Comparison of ENCODE assay signal across 30 cellular contexts in the genomic region with DNA sequence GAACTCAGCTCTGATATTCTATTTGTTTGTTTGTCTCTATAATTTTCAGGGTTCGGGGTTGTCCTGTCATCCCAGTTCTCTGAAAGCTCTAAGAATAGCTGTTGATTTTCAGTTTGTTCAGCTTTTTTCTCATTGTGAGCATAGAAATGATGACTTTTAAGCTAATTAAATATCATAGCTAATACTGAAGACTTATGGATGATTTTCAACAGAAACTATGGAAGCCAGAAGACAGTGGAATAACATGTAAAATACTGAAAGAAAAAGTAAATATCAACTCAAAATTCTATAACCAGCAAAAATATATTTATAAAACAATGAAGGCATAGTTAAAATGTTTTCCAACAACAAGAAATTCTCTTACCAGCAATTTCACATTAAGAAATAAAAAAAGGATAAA.
DNase-seq lines count a peak whose midpoint lies in the region; ATAC-seq and TF ChIP-seq lines count a peak whose summit lies in the region.
"Had no signal": no experiment of that assay in that cellular context is flagged by ENCODE, and none has a peak within 500 bp of the region (broad histone marks: within the 10 kb centered on the region; RNA-seq: fewer than 3 reads in every experiment).

No MANE protein-coding gene starts in this region.

- CTCF ChIA-PET in WTC11 (lab: Charles Lee), result no interaction called here

- peaks cover 28% of the 10 kb centered on the region for H3K9me3 Mint-ChIP-seq in WTC11

- H3K36me3 Mint-ChIP-seq in WTC11, result peaks cover 20% of the 10 kb centered on the region
- H3K36me3 Mint-ChIP-seq: activated CD8-positive, alpha-beta memory T cell treated with anti-CD3 and anti-CD28 coated beads, Interleukin-2, amount 10 ng/mL, durations not matched to agents 7 days and 5 days had no signal

- intact Hi-C loops in Right ventricle myocardium superior (cut with DNase I), result no loop called here

- H3K27ac Mint-ChIP-seq in WTC11, result no peak overlapping the region
- H3K27ac Mint-ChIP-seq: activated CD8-positive, alpha-beta memory T cell treated with anti-CD3 and anti-CD28 coated beads, Interleukin-2, amount 10 ng/mL, durations not matched to agents 7 days and 5 days had no signal

- no peak overlapping the region for H3K4me3 Mint-ChIP-seq in WTC11
- H3K4me3 Mint-ChIP-seq: activated CD8-positive, alpha-beta memory T cell treated with anti-CD3 and anti-CD28 coated beads, Interleukin-2, amount 10 ng/mL, durations not matched to agents 7 days and 5 days; neural crest cell had no signal

- no peaks in the 10 kb centered on the region for H3K4me1 Mint-ChIP-seq in WTC11
- H3K4me1 Mint-ChIP-seq: activated CD8-positive, alpha-beta memory T cell treated with anti-CD3 and anti-CD28 coated beads, Interleukin-2, amount 10 ng/mL, durations not matched to agents 7 days and 5 days; neural crest cell had no signal

- DNase-seq in NCI-H1105 treated with DMSO at 0.1 percent for 48 hours (lab: John Stamatoyannopoulos, UW), result peak; percentile 15
- no peak for DNase-seq in NCI-H1105 (lab: John Stamatoyannopoulos, UW)
- DNase-seq in H4 (ENCODE audit: low spot score), result peak; percentile 35
- DNase-seq in WTC11 (ENCODE audit: low spot score), result no peak
- DNase-seq in fibroblast of villous mesenchyme (ENCODE audit: low read depth), result peak; percentile 2
- no peak for DNase-seq in hepatic stellate cell (ENCODE audit: low spot score)
- DNase-seq in hypothalamus (lab: John Stamatoyannopoulos, UW), result no peak
- DNase-seq in Right ventricle myocardium superior, result no peak
- DNase-seq: activated CD4-positive, CD25-positive, alpha-beta regulatory T cell; activated CD8-positive, alpha-beta memory T cell treated with anti-CD3 and anti-CD28 coated beads, Interleukin-2, amount 10 ng/mL, durations not matched to agents 7 days and 5 days; activated naive CD4-positive, alpha-beta T cell treated with Interleukin-2 at 50 U/mL for 16 hours; activated T-cell treated with anti-CD3 and anti-CD28 coated beads, Interleukin-2, amount 50 U/mL, for 48 hours; adrenal gland; brain microvascular endothelial cell; colonic mucosa; effector CD8-positive, alpha-beta T cell; heart left ventricle; NCI-H1436; NCI-H2081 treated with DMSO at 0.1 percent for 48 hours; NCI-H510A; NK-92 treated with Interleukin-12 subunit alpha and Interleukin-12 subunit beta, amount 100 ng/mL, for 24 hours; pancreas; PC-3; spleen; SW 1271; T1000; transverse colon had no signal

- H3K27me3 Mint-ChIP-seq in WTC11 (ENCODE audit: low read depth), result no peaks in the 10 kb centered on the region
- H3K27me3 Mint-ChIP-seq: activated CD8-positive, alpha-beta memory T cell treated with anti-CD3 and anti-CD28 coated beads, Interleukin-2, amount 10 ng/mL, durations not matched to agents 7 days and 5 days had no signal

- ATAC-seq in WTC11, result no peak
- ATAC-seq in Right ventricle myocardium superior (ENCODE audit: poor library complexity), result no peak
- ATAC-seq: activated CD8-positive, alpha-beta memory T cell treated with anti-CD3 and anti-CD28 coated beads, Interleukin-2, amount 10 ng/mL, durations not matched to agents 7 days and 5 days; foreskin keratinocyte; heart left ventricle; pancreas; PC-3 had no signal

- no peak overlapping the region for H3K4me3 ChIP-seq in fibroblast of villous mesenchyme (ENCODE audit: low read depth, low read length)
- H3K4me3 ChIP-seq: adrenal gland, colonic mucosa, heart left ventricle, lung, pancreas, spleen, transverse colon had no signal

- POLR2A ChIA-PET in WTC11 (lab: Charles Lee), result no interaction called here

- TF ChIP-seq CTCF in WTC11 (IDR thresholded peaks at IDR 0.05) (no peak), fibroblast of villous mesenchyme (IDR thresholded peaks at IDR 0.05; ENCODE audit: insufficient read depth, low read depth, low read length) (no peak)

TF ChIP-seq in WTC11, 78 proteins besides CTCF, POLR2A, EP300 and RAD21:
- TF ChIP-seq, protein P1, sequence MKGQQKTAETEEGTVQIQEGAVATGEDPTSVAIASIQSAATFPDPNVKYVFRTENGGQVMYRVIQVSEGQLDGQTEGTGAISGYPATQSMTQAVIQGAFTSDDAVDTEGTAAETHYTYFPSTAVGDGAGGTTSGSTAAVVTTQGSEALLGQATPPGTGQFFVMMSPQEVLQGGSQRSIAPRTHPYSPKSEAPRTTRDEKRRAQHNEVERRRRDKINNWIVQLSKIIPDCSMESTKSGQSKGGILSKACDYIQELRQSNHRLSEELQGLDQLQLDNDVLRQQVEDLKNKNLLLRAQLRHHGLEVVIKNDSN (CRISPR knock-in tag; IDR thresholded peaks at IDR 0.05), result no peak
- peak; percentile 97 for TF ChIP-seq ZNF317 (CRISPR knock-in tag; IDR thresholded peaks at IDR 0.05; ENCODE audit: borderline replicate concordance, low read depth)

Comparison
In these comparisons a context has a peak if more than half of its experiments do, and no peak if none do; other contexts are left out.
1. DNase-seq: peak in NCI-H1105 treated with DMSO at 0.1 percent for 48 hours (single experiment), H4 (single experiment) and fibroblast of villous mesenchyme (single experiment); none in NCI-H1105 (single experiment), WTC11 (single experiment), hepatic stellate cell (single experiment), hypothalamus (0 of 51) and Right ventricle myocardium superior (single experiment).